Comparison of ENCODE assay signal across 1 cellular context in the genomic region with DNA sequence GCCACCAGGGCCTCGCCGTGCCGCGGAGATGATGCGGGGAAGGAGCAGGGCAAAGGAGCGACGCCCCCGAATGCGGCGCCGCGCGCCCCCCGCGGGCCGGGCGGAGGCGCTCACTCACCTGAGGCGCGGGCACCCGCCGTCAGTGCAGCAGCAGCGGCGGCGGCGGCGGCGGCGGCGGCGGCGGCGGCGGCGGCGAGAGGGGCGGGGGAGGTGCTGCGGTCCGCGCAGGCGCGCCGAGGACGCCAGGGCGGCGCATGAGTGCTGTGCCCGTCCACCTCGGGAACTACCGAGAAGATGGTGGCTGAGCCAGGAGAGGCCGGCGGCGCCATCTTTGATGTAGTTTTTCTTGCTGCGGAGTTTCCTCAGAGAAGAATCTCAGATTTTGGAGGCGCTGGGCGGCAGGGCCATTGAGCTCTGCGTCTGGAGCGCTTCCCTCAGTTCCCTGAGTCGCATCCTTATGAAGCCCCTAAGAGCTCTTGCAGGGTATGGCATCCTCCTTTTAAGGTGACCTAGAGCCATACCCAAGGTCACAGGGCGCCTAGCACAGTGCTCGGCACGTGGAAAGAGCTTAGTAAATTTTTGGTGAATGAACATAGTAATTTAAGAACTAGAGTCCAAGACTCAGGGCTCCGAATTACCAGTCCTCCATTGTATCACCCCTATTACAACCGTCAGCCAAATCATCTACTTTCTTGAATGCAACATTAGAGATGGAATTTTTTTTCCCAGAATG.
TF ChIP-seq lines count a peak whose summit lies in the region.

NDRG3 (minus strand) TSS at position 164 of the 733 bp plus-strand sequence. CDS start 24,355 bp downstream, outside the sequence.

TF ChIP-seq in SK-N-SH, 30 proteins besides CTCF, POLR2A, EP300 and RAD21 (continued from another document):
- TF ChIP-seq, protein P1, sequence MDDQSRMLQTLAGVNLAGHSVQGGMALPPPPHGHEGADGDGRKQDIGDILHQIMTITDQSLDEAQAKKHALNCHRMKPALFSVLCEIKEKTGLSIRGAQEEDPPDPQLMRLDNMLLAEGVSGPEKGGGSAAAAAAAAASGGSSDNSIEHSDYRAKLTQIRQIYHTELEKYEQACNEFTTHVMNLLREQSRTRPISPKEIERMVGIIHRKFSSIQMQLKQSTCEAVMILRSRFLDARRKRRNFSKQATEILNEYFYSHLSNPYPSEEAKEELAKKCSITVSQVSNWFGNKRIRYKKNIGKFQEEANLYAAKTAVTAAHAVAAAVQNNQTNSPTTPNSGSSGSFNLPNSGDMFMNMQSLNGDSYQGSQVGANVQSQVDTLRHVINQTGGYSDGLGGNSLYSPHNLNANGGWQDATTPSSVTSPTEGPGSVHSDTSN (IDR thresholded peaks at IDR 0.05): no peak
- TF ChIP-seq, protein P2, sequence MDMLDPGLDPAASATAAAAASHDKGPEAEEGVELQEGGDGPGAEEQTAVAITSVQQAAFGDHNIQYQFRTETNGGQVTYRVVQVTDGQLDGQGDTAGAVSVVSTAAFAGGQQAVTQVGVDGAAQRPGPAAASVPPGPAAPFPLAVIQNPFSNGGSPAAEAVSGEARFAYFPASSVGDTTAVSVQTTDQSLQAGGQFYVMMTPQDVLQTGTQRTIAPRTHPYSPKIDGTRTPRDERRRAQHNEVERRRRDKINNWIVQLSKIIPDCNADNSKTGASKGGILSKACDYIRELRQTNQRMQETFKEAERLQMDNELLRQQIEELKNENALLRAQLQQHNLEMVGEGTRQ (IDR thresholded peaks at IDR 0.05; ENCODE audit: borderline replicate concordance, low read depth, low read length): no peak
- no peak for TF ChIP-seq MEF2A (IDR thresholded peaks at IDR 0.05; ENCODE audit: borderline replicate concordance, low read depth)
- TF ChIP-seq RXRA (IDR thresholded peaks at IDR 0.05; ENCODE audit: borderline replicate concordance, low read depth): no peak
- TF ChIP-seq, protein P3, sequence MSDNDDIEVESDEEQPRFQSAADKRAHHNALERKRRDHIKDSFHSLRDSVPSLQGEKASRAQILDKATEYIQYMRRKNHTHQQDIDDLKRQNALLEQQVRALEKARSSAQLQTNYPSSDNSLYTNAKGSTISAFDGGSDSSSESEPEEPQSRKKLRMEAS (IDR thresholded peaks at IDR 0.05; ENCODE audit: low read depth): 0 out of 2 replicates have a peak, but pooled peaks have one; percentile 14
- no peak for TF ChIP-seq ELF1 (IDR thresholded peaks at IDR 0.05)
- TF ChIP-seq SIN3A (IDR thresholded peaks at IDR 0.05; ENCODE audit: borderline replicate concordance, low read depth, low read length): no peak
- peak; percentile 85 for TF ChIP-seq NRF1 (IDR thresholded peaks at IDR 0.05; ENCODE audit: low read depth, low read length)
- TF ChIP-seq USF1 (IDR thresholded peaks at IDR 0.05; ENCODE audit: borderline replicate concordance, low read depth): no peak
- no peak for TF ChIP-seq NFIC (IDR thresholded peaks at IDR 0.05; ENCODE audit: borderline replicate concordance)
- peak; percentile 99 for TF ChIP-seq YY1 (IDR thresholded peaks at IDR 0.05; ENCODE audit: low read depth)
- TF ChIP-seq EZH2phosphoT487 (IDR thresholded peaks at IDR 0.05; ENCODE audit: borderline replicate concordance, low read depth): no peak
- no peak for TF ChIP-seq FOXM1 (IDR thresholded peaks at IDR 0.05; ENCODE audit: low read depth)
- TF ChIP-seq CHD2 (IDR thresholded peaks at IDR 0.05; ENCODE audit: low read length, partially characterized antibody): no peak
- peak; percentile 74 for TF ChIP-seq POLR2AphosphoS5 (IDR thresholded peaks at IDR 0.05; ENCODE audit: low read depth, low read length)
- no peak for TF ChIP-seq SMC3 (IDR thresholded peaks at IDR 0.05; ENCODE audit: low read depth, low read length)
- TF ChIP-seq TAF1 (IDR thresholded peaks at IDR 0.05; ENCODE audit: borderline replicate concordance, low read depth, low read length): no peak
- no peak for TF ChIP-seq TEAD4 (IDR thresholded peaks at IDR 0.05; ENCODE audit: borderline replicate concordance, insufficient read depth)
